ENCODE assay signal across 8 cellular contexts in the genomic region with DNA sequence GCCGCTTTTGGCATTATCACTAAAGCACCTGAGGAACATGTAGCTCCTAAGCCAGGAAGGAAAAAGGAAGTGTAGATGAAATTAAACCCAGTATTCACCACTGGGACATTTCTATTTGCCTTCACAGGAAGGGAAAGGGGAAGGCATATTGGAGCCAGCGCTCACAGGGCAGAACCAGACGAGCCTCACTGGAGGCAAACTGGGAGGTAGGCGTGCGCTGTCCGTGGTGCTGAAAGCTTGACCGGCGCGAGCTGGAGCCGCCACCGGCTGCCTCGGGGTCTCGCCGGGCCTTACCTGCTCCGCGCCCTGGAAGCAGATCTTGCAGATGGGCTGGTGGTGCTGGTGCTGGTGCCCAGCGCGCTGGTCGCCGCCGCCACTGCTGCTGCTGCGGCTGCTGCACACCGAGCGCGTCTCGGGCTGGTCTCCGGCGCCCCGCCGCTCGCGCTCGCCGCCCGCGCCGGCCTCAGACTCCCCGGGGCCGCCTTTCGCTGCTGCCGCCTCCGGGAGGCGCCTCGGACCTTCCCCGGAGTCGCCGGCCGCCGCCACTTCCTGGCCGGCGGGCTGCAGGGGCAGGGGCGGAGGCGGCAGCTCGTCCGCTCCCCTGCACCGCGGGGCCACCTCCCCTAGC. TPM values are rescaled to one million over a fixed set of nuclear protein-coding genes. Genes with fewer than 3 reads are reported as not detected.
DNase-seq lines count a peak whose midpoint lies in the region; ATAC-seq and TF ChIP-seq lines count a peak whose summit lies in the region.

No MANE protein-coding gene starts in this region.

- H3K36me3 Mint-ChIP-seq in Caco-2 (ENCODE audit: insufficient read depth, unreplicated experiment) (no peaks in the 10 kb centered on the region), natural killer cell (peaks cover 14% of the 10 kb centered on the region)
- peaks cover 4 to 5% of the 10 kb centered on the region in 2 donors for H3K36me3 Mint-ChIP-seq in stimulated activated naive B cell treated with anti-CD40 and anti-IgM and Interleukin-4, amounts not matched to agents 10 μg/mL and 1 μg/mL and 100 μg/mL, for 72 hours

- intact Hi-C loops in Caco-2 (cut with micrococcal nuclease; ENCODE audit: unreplicated experiment) (no loop called here), right lobe of liver (cut with DNase I) (no loop called here), natural killer cell (cut with micrococcal nuclease) (no loop called here)

- H3K4me1 Mint-ChIP-seq in Caco-2 (ENCODE audit: low read depth, unreplicated experiment) (no peaks in the 10 kb centered on the region), natural killer cell (peaks cover 0 to 5% of the 10 kb centered on the region in 2 donors)
- H3K4me1 Mint-ChIP-seq in stimulated activated naive B cell treated with anti-CD40 and anti-IgM and Interleukin-4, amounts not matched to agents 10 μg/mL and 1 μg/mL and 100 μg/mL, for 72 hours, result peaks cover 0 to 3% of the 10 kb centered on the region in 2 donors

- H3K27me3 Mint-ChIP-seq in Caco-2 (ENCODE audit: insufficient read depth, unreplicated experiment), result peaks cover 10% of the 10 kb centered on the region
- H3K27me3 Mint-ChIP-seq in stimulated activated naive B cell treated with anti-CD40 and anti-IgM and Interleukin-4, amounts not matched to agents 10 μg/mL and 1 μg/mL and 100 μg/mL, for 72 hours, result peaks cover 38 to 48% of the 10 kb centered on the region in 2 donors
- peaks cover 21 to 25% of the 10 kb centered on the region in 2 donors for H3K27me3 Mint-ChIP-seq in natural killer cell (ENCODE audit: low read depth in 2 of 2)

- H3K27ac ChIP-seq in right lobe of liver, result no peak overlapping the region

- BruUV-seq in Caco-2 (replicated peaks; lab: Mats Ljungman, UMichigan), result no TSS peak

- ATAC-seq in right lobe of liver (peak; percentile 54 to 89 (median 78)), natural killer cell (no peak)
- no peak for ATAC-seq in stimulated activated naive B cell treated with anti-CD40 and anti-IgM and Interleukin-4, amounts not matched to agents 10 μg/mL and 1 μg/mL and 100 μg/mL, for 72 hours (replicated peaks)

- no peaks in the 10 kb centered on the region for H3K27me3 ChIP-seq in Caco-2 (replicated peaks; ENCODE audit: control insufficient read depth, insufficient read depth, low read length)
- no peaks in the 10 kb centered on the region for H3K27me3 ChIP-seq in right lobe of liver

- H3K4me3 Mint-ChIP-seq in Caco-2 (ENCODE audit: unreplicated experiment), result no peak overlapping the region
- H3K4me3 Mint-ChIP-seq in stimulated activated naive B cell treated with anti-CD40 and anti-IgM and Interleukin-4, amounts not matched to agents 10 μg/mL and 1 μg/mL and 100 μg/mL, for 72 hours, result peak overlapping the region; percentile 12 to 13
- no peak overlapping the region for H3K4me3 Mint-ChIP-seq in natural killer cell

- DNase-seq in Caco-2, result peak; percentile 56 to 64
- DNase-seq in LHCN-M2 (ENCODE audit: low read depth), result peak; percentile 23
- DNase-seq in UCSD-AML1 (lab: John Stamatoyannopoulos, UW; ENCODE audit: unreplicated experiment), result peak; percentile 10
- peak; percentile 3 for DNase-seq in effector CD4-positive, alpha-beta T cell
- DNase-seq in right lobe of liver, result peak in 2 of 3 donors; percentile 63 to 70
- DNase-seq in stimulated activated naive B cell treated with anti-CD40 and anti-IgM and Interleukin-4, amounts not matched to agents 10 μg/mL and 1 μg/mL and 100 μg/mL, for 72 hours, result no peak
- DNase-seq in 8988T, result no peak
- no peak for DNase-seq in natural killer cell

- H3K9me3 ChIP-seq in Caco-2 (no peaks in the 10 kb centered on the region), right lobe of liver (no peaks in the 10 kb centered on the region)

- no peaks in the 10 kb centered on the region for H3K4me1 ChIP-seq in Caco-2
- no peaks in the 10 kb centered on the region for H3K4me1 ChIP-seq in right lobe of liver

- CTCF ChIA-PET in Caco-2 (lab: Charles Lee), result no interaction called here

- H3K27ac Mint-ChIP-seq in Caco-2 (ENCODE audit: unreplicated experiment) (no peak overlapping the region), natural killer cell (no peak overlapping the region)
- peak overlapping the region; percentile 81 for H3K27ac Mint-ChIP-seq in stimulated activated naive B cell treated with anti-CD40 and anti-IgM and Interleukin-4, amounts not matched to agents 10 μg/mL and 1 μg/mL and 100 μg/mL, for 72 hours

- H3K9me3 Mint-ChIP-seq in Caco-2 (ENCODE audit: unreplicated experiment), result no peaks in the 10 kb centered on the region
- H3K9me3 Mint-ChIP-seq in stimulated activated naive B cell treated with anti-CD40 and anti-IgM and Interleukin-4, amounts not matched to agents 10 μg/mL and 1 μg/mL and 100 μg/mL, for 72 hours, result peaks cover 0 to 10% of the 10 kb centered on the region in 2 donors
- H3K9me3 Mint-ChIP-seq in natural killer cell, result peaks cover 8% of the 10 kb centered on the region in 2 donors

- TF ChIP-seq CTCF in Caco-2 (IDR thresholded peaks at IDR 0.05; ENCODE audit: insufficient read depth in 1 of 2, low read depth in 1 of 2, low read length in 1 of 2, severe bottlenecking in 1 of 2, unreplicated experiment in 1 of 2) (no peak), right lobe of liver (IDR thresholded peaks at IDR 0.05) (no peak), natural killer cell (IDR thresholded peaks at IDR 0.05) (no peak)

- TF ChIP-seq POLR2A in right lobe of liver (IDR thresholded peaks at IDR 0.05), result no peak

- 13% methylated on average over 6 of the region's 57 CpGs for WGBS in right lobe of liver (ENCODE audit: insufficient coverage, low coverage, low lambda C conversion rate, missing lambda C conversion rate)

- POLR2A ChIA-PET in Caco-2 (lab: Charles Lee), result no interaction called here

- H3K36me3 ChIP-seq in Caco-2 (ENCODE audit: control insufficient read depth, insufficient read depth, low read length) (no peaks in the 10 kb centered on the region), right lobe of liver (no peaks in the 10 kb centered on the region)

- H3K4me3 ChIP-seq in Caco-2 (ENCODE audit: low read depth, low read length) (no peak overlapping the region), right lobe of liver (peak overlapping the region in 1 of 3 donors; percentile 27)

RNA-seq across cellular contexts. Expression of a gene that starts 0.7 kb away (rescaled TPM):
- total RNA-seq in Caco-2 (2022) (0.86 and 1.5 TPM in 2 replicates), LHCN-M2 (2014; rRNA removed) (not detected in 2 replicates), right lobe of liver (not detected), natural killer cell (not detected)
- polyA plus RNA-seq in LHCN-M2 (2012), result not detected

Comparison
In these comparisons a context has a peak if more than half of its experiments do, and no peak if none do; other contexts are left out.
1. DNase-seq: peak in Caco-2 (2 of 2), LHCN-M2 (single experiment), UCSD-AML1 (single experiment), effector CD4-positive, alpha-beta T cell (single experiment) and right lobe of liver (2 of 3); none in stimulated activated naive B cell treated with anti-CD40 and anti-IgM and Interleukin-4, amounts not matched to agents 10 μg/mL and 1 μg/mL and 100 μg/mL, for 72 hours (single experiment), 8988T (single experiment) and natural killer cell (single experiment).
2. H3K4me3 Mint-ChIP-seq: peak in stimulated activated naive B cell treated with anti-CD40 and anti-IgM and Interleukin-4, amounts not matched to agents 10 μg/mL and 1 μg/mL and 100 μg/mL, for 72 hours (2 of 2); none in Caco-2 (single experiment) and natural killer cell (single experiment).
3. ATAC-seq: peak in right lobe of liver (4 of 4); none in stimulated activated naive B cell treated with anti-CD40 and anti-IgM and Interleukin-4, amounts not matched to agents 10 μg/mL and 1 μg/mL and 100 μg/mL, for 72 hours (0 of 2) and natural killer cell (0 of 3).